In the genomic region with DNA sequence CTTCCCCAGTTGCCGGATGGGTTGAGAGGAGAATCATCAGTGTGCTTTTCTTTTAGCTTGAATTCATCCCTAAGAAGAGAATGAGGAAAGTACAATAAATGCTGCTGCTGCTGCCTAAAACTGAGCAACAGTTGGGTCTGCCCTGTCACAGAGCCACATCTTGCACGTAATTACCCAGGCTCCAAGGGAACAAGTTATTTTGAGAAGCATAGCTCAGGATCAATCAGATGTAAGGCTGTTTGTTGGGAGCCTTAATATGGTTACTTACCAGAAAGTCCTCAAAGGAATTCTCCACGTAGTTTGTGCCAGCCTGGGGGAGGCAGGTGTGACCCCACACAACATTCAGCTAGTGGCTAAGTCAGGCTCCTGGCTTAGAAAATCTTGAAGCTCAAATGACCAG, we compare ENCODE assay signal across 15 cellular contexts. TPM values are rescaled to one million over a fixed set of nuclear protein-coding genes. Genes with fewer than 3 reads are reported as not detected.
"Had no signal": no experiment of that assay in that cellular context is flagged by ENCODE, and none has a peak within 500 bp of the region (broad histone marks: within the 10 kb centered on the region; RNA-seq: fewer than 3 reads in every experiment).

No MANE protein-coding gene starts in this region.

- H3K9me3 Mint-ChIP-seq: activated naive CD4-positive, alpha-beta T cell treated with anti-CD3 and anti-CD28 coated beads, Interleukin-2, amount 50 U/mL, for 72 hours; memory B cell; natural killer cell had no signal

- H3K4me1 ChIP-seq: adrenal gland, parathyroid adenoma had no signal

- H3K4me3 ChIP-seq: adrenal gland had no signal

- DNase-seq: activated CD4-positive, CD25-positive, alpha-beta regulatory T cell treated with anti-CD3 and anti-CD28 coated beads, Interleukin-2, amount 50 U/mL, for 72 hours; activated gamma-delta T cell treated with Interleukin-2 at 50 U/mL for 16 hours; adrenal gland; foreskin melanocyte; kidney; natural killer cell; stimulated activated naive CD8-positive, alpha-beta T cell treated with anti-CD3 and anti-CD28 coated beads, Interleukin-15, Interleukin-2, amounts not matched to agents 100 U/mL and 50 U/mL, for 24 hours; T1000; trophoblast cell had no signal

- H3K27ac ChIP-seq: adrenal gland, parathyroid adenoma had no signal

- H3K4me1 Mint-ChIP-seq: memory B cell, natural killer cell had no signal

- H3K9me3 ChIP-seq: adrenal gland had no signal

- ATAC-seq: activated naive CD4-positive, alpha-beta T cell treated with anti-CD3 and anti-CD28 coated beads, Interleukin-2, amount 50 U/mL, for 72 hours; natural killer cell; stimulated activated naive CD8-positive, alpha-beta T cell treated with anti-CD3 and anti-CD28 coated beads, Interleukin-15, Interleukin-2, amounts not matched to agents 100 U/mL and 50 U/mL, for 24 hours had no signal

- H3K36me3 ChIP-seq: adrenal gland had no signal

- H3K4me3 Mint-ChIP-seq: memory B cell, natural killer cell had no signal

- H3K27ac Mint-ChIP-seq: activated naive CD4-positive, alpha-beta T cell treated with anti-CD3 and anti-CD28 coated beads, Interleukin-2, amount 50 U/mL, for 72 hours; memory B cell; natural killer cell had no signal

- H3K36me3 Mint-ChIP-seq: activated naive CD4-positive, alpha-beta T cell treated with anti-CD3 and anti-CD28 coated beads, Interleukin-2, amount 50 U/mL, for 72 hours; memory B cell; natural killer cell had no signal

RNA-seq across cellular contexts. Expression of gene ACTN2, which starts 16.7 kb away (rescaled TPM):
- total RNA-seq: activated CD8-positive, alpha-beta memory T cell treated with anti-CD3 and anti-CD28 coated beads for 36 hours; dermis microvascular lymphatic vessel endothelial cell; natural killer cell; T-helper 1 cell treated with Interleukin-12 subunit alpha and Interleukin-12 subunit beta and Interleukin-4 antibody, amounts not matched to agents 30 ng/mL and 1 ng/mL, for 36 hours had no signal
